In the genomic region with DNA sequence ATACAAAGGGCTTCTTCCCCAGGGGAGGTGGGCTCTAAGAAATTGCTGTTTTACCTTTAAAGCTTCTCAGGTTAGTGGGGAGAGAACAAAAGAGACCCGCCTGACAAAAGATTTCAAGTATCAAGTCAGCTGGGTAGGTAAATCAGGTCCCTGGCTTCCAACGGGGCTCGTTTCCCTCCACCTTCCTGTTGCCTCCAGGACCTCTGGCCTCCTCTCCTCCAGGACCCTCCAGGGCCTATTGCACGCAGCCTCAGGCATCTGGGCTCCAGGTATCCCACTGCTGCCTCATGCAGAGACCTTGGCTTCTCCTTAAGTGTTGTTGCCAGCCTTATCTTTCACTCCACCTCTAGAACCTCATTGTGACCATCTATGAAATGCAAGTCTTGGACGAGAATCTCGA, we compare ENCODE assay signal across 1 cellular context.
TF ChIP-seq lines count a peak whose summit lies in the region.

No MANE protein-coding gene starts in this region.

TF ChIP-seq in WTC11, 78 proteins besides CTCF, POLR2A, EP300 and RAD21 (continued from another document):
- TF ChIP-seq ATF1 (CRISPR knock-in tag; IDR thresholded peaks at IDR 0.05) = no peak
